In the genomic region with DNA sequence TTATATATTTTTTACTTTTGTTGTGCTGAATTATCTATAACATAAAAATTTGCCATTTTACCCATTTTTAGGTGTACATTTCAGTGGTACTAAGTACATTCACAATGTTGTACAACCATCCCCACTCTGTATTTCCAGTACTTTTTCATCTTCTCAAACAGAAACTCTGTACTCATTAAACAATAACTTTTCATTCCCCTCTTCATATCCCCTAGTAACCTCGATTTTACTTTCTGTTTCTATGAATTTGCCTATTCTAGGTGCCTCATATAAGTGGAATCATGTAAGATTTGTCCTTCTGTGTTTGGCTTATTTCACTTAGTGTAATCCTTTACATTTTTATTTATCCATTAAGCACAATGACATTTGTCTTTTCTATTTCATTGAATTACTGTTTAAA, we compare ENCODE assay signal across 18 cellular contexts. TPM values are rescaled to one million over a fixed set of nuclear protein-coding genes. Genes with fewer than 3 reads are reported as not detected.
DNase-seq lines count a peak whose midpoint lies in the region; ATAC-seq, FAIRE-seq and TF ChIP-seq lines count a peak whose summit lies in the region.
"Had no signal": no experiment of that assay in that cellular context is flagged by ENCODE, and none has a peak within 500 bp of the region (broad histone marks: within the 10 kb centered on the region; RNA-seq: fewer than 3 reads in every experiment).

No MANE protein-coding gene starts in this region.

- H3K27ac ChIP-seq in small intestine (ENCODE audit: low read depth in 1 of 2, low read length in 1 of 2) (no peak overlapping the region), vagina (no peak overlapping the region)
- H3K27ac ChIP-seq in effector memory CD4-positive, alpha-beta T cell (ENCODE audit: insufficient read depth, low read length, poor library complexity, severe bottlenecking), result no peak overlapping the region
- H3K27ac ChIP-seq: body of pancreas, hepatocyte had no signal

- DNase-seq in GM18507 (ENCODE audit: extremely low spot score, insufficient read length, low read depth), result no peak
- no peak for DNase-seq in small intestine
- DNase-seq in vagina (ENCODE audit: extremely low spot score in 2 of 2), result no peak
- no peak for DNase-seq in NCI-H748 treated with DMSO at 0.1 percent for 48 hours (lab: John Stamatoyannopoulos, UW)
- no peak for DNase-seq in effector memory CD4-positive, alpha-beta T cell
- DNase-seq: activated B cell treated with CpG ODN at 0.5 μM for 24 hours; activated naive CD4-positive, alpha-beta T cell treated with anti-CD3 and anti-CD28 coated beads for 36 hours; body of pancreas; Karpas-422; mucosa of descending colon; NCI-H1436 had no signal

- ATAC-seq in GM19463 (IDR thresholded peaks at IDR 0.05; ENCODE audit: unreplicated experiment), result peak; percentile 93
- peak; percentile 75 for ATAC-seq in HG02763 (IDR thresholded peaks at IDR 0.05; ENCODE audit: unreplicated experiment)
- ATAC-seq in HG03432 (IDR thresholded peaks at IDR 0.05; ENCODE audit: unreplicated experiment), result peak; percentile 88
- ATAC-seq: body of pancreas, mucosa of descending colon, Panc1 had no signal

- no peak for TF ChIP-seq CTCF in vagina (IDR thresholded peaks at IDR 0.05)

- intact Hi-C loops in vagina (cut with DNase I), result no loop called here

- peak; percentile 62 for FAIRE-seq in GM18507 (lab: Jason Lieb, UNC)
- FAIRE-seq in small intestine (lab: Jason Lieb, UNC), result no peak
- FAIRE-seq: GM12891 had no signal

- 18 to 58% (median 23%) methylated on average over 1 of the region's 1 CpG for WGBS in small intestine, 3 donors

- H3K36me3 ChIP-seq in small intestine (ENCODE audit: control insufficient read depth in 2 of 2, insufficient read depth in 2 of 2, low read length in 2 of 2), result no peaks in the 10 kb centered on the region
- H3K36me3 ChIP-seq in vagina, result no peaks in the 10 kb centered on the region
- no peaks in the 10 kb centered on the region for H3K36me3 ChIP-seq in effector memory CD4-positive, alpha-beta T cell (ENCODE audit: control insufficient read depth, insufficient read depth, low read length)

- H3K27me3 ChIP-seq in small intestine (ENCODE audit: control insufficient read depth in 2 of 2, insufficient read depth in 2 of 2, low read length in 2 of 2) (no peaks in the 10 kb centered on the region), vagina (no peaks in the 10 kb centered on the region)
- H3K27me3 ChIP-seq in effector memory CD4-positive, alpha-beta T cell (replicated peaks; ENCODE audit: control insufficient read depth, insufficient read depth, low read length, poor library complexity, severe bottlenecking), result no peaks in the 10 kb centered on the region
- H3K27me3 ChIP-seq: body of pancreas, hepatocyte had no signal

- H3K4me3 ChIP-seq in small intestine (ENCODE audit: low read depth in 1 of 2, low read length in 2 of 2), result no peak overlapping the region
- H3K4me3 ChIP-seq in vagina, result no peak overlapping the region
- H3K4me3 ChIP-seq in effector memory CD4-positive, alpha-beta T cell (ENCODE audit: insufficient read depth, low read depth, low read length, poor library complexity, severe bottlenecking), result no peak overlapping the region
- H3K4me3 ChIP-seq: body of pancreas, hepatocyte, mucosa of descending colon had no signal

- H3K4me1 ChIP-seq in small intestine (ENCODE audit: control insufficient read depth in 2 of 2, insufficient read depth in 1 of 2, low read depth in 1 of 2, low read length in 1 of 2), result no peaks in the 10 kb centered on the region
- H3K4me1 ChIP-seq in vagina, result no peaks in the 10 kb centered on the region
- no peaks in the 10 kb centered on the region for H3K4me1 ChIP-seq in effector memory CD4-positive, alpha-beta T cell (ENCODE audit: control insufficient read depth, insufficient read depth, low read length, poor library complexity, severe bottlenecking)
- H3K4me1 ChIP-seq: body of pancreas had no signal

- no peak for TF ChIP-seq POLR2A in vagina (IDR thresholded peaks at IDR 0.05)

- no peaks in the 10 kb centered on the region for H3K9me3 ChIP-seq in small intestine (ENCODE audit: control insufficient read depth, low read depth)
- H3K9me3 ChIP-seq in vagina, result no peaks in the 10 kb centered on the region
- H3K9me3 ChIP-seq in effector memory CD4-positive, alpha-beta T cell (ENCODE audit: control insufficient read depth, low read length), result no peaks in the 10 kb centered on the region
- H3K9me3 ChIP-seq: body of pancreas, mucosa of descending colon had no signal

RNA-seq across cellular contexts. Expression of gene GTF2A1L, which starts 51.3 kb away (rescaled TPM):
- polyA plus RNA-seq in small intestine, result 1 to 10 TPM in 1 of 3 donors, under 1 TPM in 1, not detected in 1; 0.39 to 1.6 TPM
- total RNA-seq in vagina, result 12.8 TPM
- total RNA-seq: activated B cell treated with CpG ODN at 0.5 μM for 24 hours; activated naive CD4-positive, alpha-beta T cell treated with anti-CD3 and anti-CD28 coated beads for 36 hours; osteocyte had no signal
